13 cellular contexts compared by ENCODE assay signal in genomic region chr1:1345384-1345783, GRCh38. TPM values are rescaled to one million over a fixed set of nuclear protein-coding genes. Genes with fewer than 3 reads are reported as not detected.
A peak's percentile ranks its signal among the peaks of the same experiment; 100 is the strongest.
DNase-seq lines count a peak whose midpoint lies in the region; ATAC-seq and TF ChIP-seq lines count a peak whose summit lies in the region.
"Had no signal": no experiment of that assay in that cellular context is flagged by ENCODE, and none has a peak within 500 bp of the region (broad histone marks: within the 10 kb centered on the region; RNA-seq: fewer than 3 reads in every experiment).

No MANE protein-coding gene starts in this region.

- no CpG with 5 or more reads among the region's 16 CpGs for WGBS in esophagus squamous epithelium, 2 donors

- peak overlapping the region; percentile 87 for H3K4me2 ChIP-seq in skeletal muscle satellite cell (ENCODE audit: low read length)

- no peak overlapping the region for H3K4me3 ChIP-seq in NT2/D1 (ENCODE audit: insufficient read length, low read depth)
- H3K4me3 ChIP-seq in esophagus squamous epithelium: peak overlapping the region; percentile 8 to 89 (median 18)
- peak overlapping the region; percentile 79 for H3K4me3 ChIP-seq in skeletal muscle satellite cell (ENCODE audit: low read length)

- no peaks in the 10 kb centered on the region for H3K9me3 ChIP-seq in NT2/D1 (ENCODE audit: insufficient read depth, low read length)
- H3K9me3 ChIP-seq in esophagus squamous epithelium: no peaks in the 10 kb centered on the region
- H3K9me3 ChIP-seq in skeletal muscle satellite cell (replicated peaks; ENCODE audit: low read length): no peaks in the 10 kb centered on the region

- no peak for TF ChIP-seq POLR2A in esophagus squamous epithelium (IDR thresholded peaks at IDR 0.05)

- peaks cover 19% of the 10 kb centered on the region for H3K36me3 ChIP-seq in NT2/D1 (ENCODE audit: insufficient read depth, insufficient read length, low read length)
- peaks cover 0 to 22% (median 12%) of the 10 kb centered on the region in 3 donors for H3K36me3 ChIP-seq in esophagus squamous epithelium
- peaks cover 20% of the 10 kb centered on the region for H3K36me3 ChIP-seq in skeletal muscle satellite cell (ENCODE audit: insufficient read depth, low read length)

- no peak for TF ChIP-seq CTCF in esophagus squamous epithelium (IDR thresholded peaks at IDR 0.05)

- no peak for ATAC-seq in HG02840 (IDR thresholded peaks at IDR 0.05; ENCODE audit: low FRiP score, unreplicated experiment)

- H3K9ac ChIP-seq in NT2/D1 (ENCODE audit: insufficient read length, low read depth) (peak overlapping the region; percentile 42), skeletal muscle satellite cell (ENCODE audit: low read depth, low read length) (peak overlapping the region; percentile 81)

- H3K4me1 ChIP-seq in NT2/D1 (ENCODE audit: insufficient read depth, insufficient read length): peaks cover 8% of the 10 kb centered on the region
- H3K4me1 ChIP-seq in esophagus squamous epithelium: peaks cover 40 to 64% (median 50%) of the 10 kb centered on the region in 3 donors
- peaks cover 40% of the 10 kb centered on the region for H3K4me1 ChIP-seq in skeletal muscle satellite cell (ENCODE audit: control insufficient read depth, insufficient read depth, low read length)

- intact Hi-C loops in esophagus squamous epithelium (cut with DNase I): no loop called here

- H3K27ac ChIP-seq in esophagus squamous epithelium: peak overlapping the region; percentile 92 to 95 (median 94)
- H3K27ac ChIP-seq: HL-60 had no signal

- no peaks in the 10 kb centered on the region for H3K27me3 ChIP-seq in NT2/D1 (ENCODE audit: insufficient read depth, insufficient read length)
- no peaks in the 10 kb centered on the region for H3K27me3 ChIP-seq in esophagus squamous epithelium
- H3K27me3 ChIP-seq in skeletal muscle satellite cell (ENCODE audit: control insufficient read depth, insufficient read depth, low read length): no peaks in the 10 kb centered on the region

- DNase-seq in ELR (ENCODE audit: low read depth) (peak; percentile 63), NT2/D1 (ENCODE audit: low read depth, low spot score) (no peak), esophagus squamous epithelium (lab: John Stamatoyannopoulos, UW) (no peak), kidney tubule cell (ENCODE audit: low spot score) (no peak)
- no peak for DNase-seq in activated effector memory CD4-positive, alpha-beta T cell treated with anti-CD3 and anti-CD28 coated beads, Interleukin-2, amount 50 U/mL, for 16 hours
- no peak for DNase-seq in central memory CD4-positive, alpha-beta T cell
- DNase-seq: activated CD4-positive, alpha-beta T cell treated with anti-CD3 and anti-CD28 coated beads, Interleukin-2, amount 50 U/mL, for 1 hour; effector CD4-positive, alpha-beta T cell; NCI-H345; stimulated activated CD4-positive, alpha-beta T cell treated with anti-CD3 and anti-CD28 coated beads, Interleukin-2, amount 100 ng/mL, for 48 hours had no signal

RNA-seq across cellular contexts. Expression of gene DVL1, which starts 3.8 kb away (rescaled TPM):
- total RNA-seq in esophagus squamous epithelium: 100 to 1,000 TPM in 1 of 4 donors, 10 to 100 TPM in 3; 63.5 to 111 (median 88.0) TPM
- total RNA-seq in skeletal muscle satellite cell (2012; rRNA removed): 80.1 and 118 TPM in 2 replicates

RNA-seq across cellular contexts. Expression of gene MXRA8, which starts 13.0 kb away (rescaled TPM):
- total RNA-seq in esophagus squamous epithelium: 10 to 100 TPM in 2 of 4 donors, 1 to 10 TPM in 1, under 1 TPM in 1; 0.45 to 33.8 (median 12.8) TPM
- 352 and 415 TPM in 2 replicates for total RNA-seq in skeletal muscle satellite cell (2012; rRNA removed)

RNA-seq across cellular contexts. Expression of gene TAS1R3, which starts 14.3 kb away (rescaled TPM):
- total RNA-seq in esophagus squamous epithelium: under 1 TPM; 0.13 to 0.57 (median 0.30) TPM
- total RNA-seq in skeletal muscle satellite cell (2012; rRNA removed): under 0.01 and 0.44 TPM in 2 replicates

RNA-seq across cellular contexts. Expression of gene CPTP, which starts 20.8 kb away (rescaled TPM):
- 10 to 100 TPM; 27.7 to 75.2 (median 33.4) TPM for total RNA-seq in esophagus squamous epithelium
- total RNA-seq in skeletal muscle satellite cell (2012; rRNA removed): 12.2 and 17.5 TPM in 2 replicates

RNA-seq across cellular contexts. Expression of gene INTS11, which starts 20.9 kb away (rescaled TPM):
- total RNA-seq in esophagus squamous epithelium: 10 to 100 TPM; 61.5 to 82.0 (median 63.6) TPM
- 71.5 and 74.3 TPM in 2 replicates for total RNA-seq in skeletal muscle satellite cell (2012; rRNA removed)
